Comparison of ENCODE assay signal across 8 cellular contexts in genomic region chr22:29154364-29155048, GRCh38. TPM values are rescaled to one million over a fixed set of nuclear protein-coding genes. Genes with fewer than 3 reads are reported as not detected.
DNase-seq lines count a peak whose midpoint lies in the region; ATAC-seq and TF ChIP-seq lines count a peak whose summit lies in the region.
"Had no signal": no experiment of that assay in that cellular context is flagged by ENCODE, and none has a peak within 500 bp of the region (broad histone marks: within the 10 kb centered on the region; RNA-seq: fewer than 3 reads in every experiment).

No MANE protein-coding gene starts in this region.

- peaks cover 6 to 7% (median 6%) of the 10 kb centered on the region in 3 donors for H3K4me1 Mint-ChIP-seq in T-cell

- H3K9me3 ChIP-seq in MG63 (no peaks in the 10 kb centered on the region), left ventricle myocardium inferior (replicated peaks) (no peaks in the 10 kb centered on the region)

- H3K36me3 ChIP-seq in MG63 (no peaks in the 10 kb centered on the region), left ventricle myocardium inferior (no peaks in the 10 kb centered on the region)

- TF ChIP-seq CTCF in GM12872 (IDR thresholded peaks at IDR 0.05; ENCODE audit: insufficient read depth, low read depth, low read length): peak; percentile 97
- peak; percentile 98 for TF ChIP-seq CTCF in left ventricle myocardium inferior (IDR thresholded peaks at IDR 0.05; ENCODE audit: borderline replicate concordance)

- DNase-seq in MG63 (peak; percentile 60), T-cell (peak in 33 of 34 experiments; percentile 38 to 78 (median 56)), amniotic epithelial cell (ENCODE audit: low read depth) (peak; percentile 50), left ventricle myocardium inferior (peak; percentile 73), putamen (ENCODE audit: low spot score) (peak; percentile 57)

- H3K4me1 ChIP-seq in left ventricle myocardium inferior: peaks cover 40% of the 10 kb centered on the region

- H3K27me3 ChIP-seq in MG63 (no peaks in the 10 kb centered on the region), left ventricle myocardium inferior (ENCODE audit: low read depth) (no peaks in the 10 kb centered on the region)

- intact Hi-C loops in left ventricle myocardium inferior (cut with micrococcal nuclease): loop anchor here (5.0 kb wide), 1 partner anchor 93 kb away; no protein-coding TSS in a partner anchor

- POLR2A ChIA-PET in T-cell (lab: Charles Lee): no interaction called here

- CTCF ChIA-PET in T-cell (lab: Charles Lee): interaction anchor here (0.5 to 0.6 kb wide), 2 partner anchors 82 to 497 kb away, joined by 3 read pairs; partner anchors contain the start of gene KREMEN1 (in 1 of the 2)

- H3K4me3 ChIP-seq in MG63 (no peak overlapping the region), left ventricle myocardium inferior (peak overlapping the region; percentile 48)

- no peaks in the 10 kb centered on the region for H3K9me3 Mint-ChIP-seq in T-cell
- H3K9me3 Mint-ChIP-seq: memory B cell had no signal

- H3K27me3 Mint-ChIP-seq in T-cell: peaks cover 14 to 47% of the 10 kb centered on the region in 2 donors

- peak; percentile 64 to 86 (median 74) for ATAC-seq in T-cell (replicated peaks in 1 of 4)
- ATAC-seq in HG03457 (IDR thresholded peaks at IDR 0.05; ENCODE audit: unreplicated experiment): no peak

- no peaks in the 10 kb centered on the region for H3K36me3 Mint-ChIP-seq in T-cell
- H3K36me3 Mint-ChIP-seq: memory B cell had no signal

- H3K27ac ChIP-seq in left ventricle myocardium inferior (replicated peaks): no peak overlapping the region

- H3K27ac Mint-ChIP-seq in T-cell: no peak overlapping the region
- H3K27ac Mint-ChIP-seq: memory B cell had no signal

- H3K4me3 Mint-ChIP-seq in T-cell: peak overlapping the region in 1 of 3 donors; percentile 18
- H3K4me3 Mint-ChIP-seq: memory B cell had no signal

RNA-seq across cellular contexts. Expression of gene EMID1, which starts 51.2 kb away (rescaled TPM):
- 1.4 and 2.7 TPM in 2 replicates for total RNA-seq in MG63 (2014; rRNA removed; shearing (Covaris generic); ENCODE audit: low replicate concordance)
- 1 to 10 TPM in 1 of 5 donors, under 1 TPM in 4; 0.32 to 1.5 (median 0.76) TPM for total RNA-seq in T-cell
- total RNA-seq in left ventricle myocardium inferior: 0.74 TPM
